Comparison of ENCODE assay signal across 14 cellular contexts in genomic region chr7:3042301-3042700, GRCh38. TPM values are rescaled to one million over a fixed set of nuclear protein-coding genes. Genes with fewer than 3 reads are reported as not detected.
DNase-seq lines count a peak whose midpoint lies in the region; ATAC-seq and TF ChIP-seq lines count a peak whose summit lies in the region.
"Had no signal": no experiment of that assay in that cellular context is flagged by ENCODE, and none has a peak within 500 bp of the region (broad histone marks: within the 10 kb centered on the region; RNA-seq: fewer than 3 reads in every experiment).

No MANE protein-coding gene starts in this region.

- H3K4me3 ChIP-seq in right cardiac atrium (ENCODE audit: low read length) = no peak overlapping the region
- peak overlapping the region; percentile 77; the same call in 1 of the 2 replicates for H3K4me3 ChIP-seq in iPS-20b (ENCODE audit: low read length)
- H3K4me3 ChIP-seq in esophagus squamous epithelium = no peak overlapping the region
- H3K4me3 ChIP-seq: adrenal gland had no signal

- H3K9me3 Mint-ChIP-seq in WTC11 = no peaks in the 10 kb centered on the region

- H3K4me1 Mint-ChIP-seq in WTC11 = peaks cover 17% of the 10 kb centered on the region

- H3K27ac ChIP-seq in right cardiac atrium (ENCODE audit: low read length) = no peak overlapping the region
- H3K27ac ChIP-seq in iPS-20b (ENCODE audit: low read length) = no peak overlapping the region
- no peak overlapping the region for H3K27ac ChIP-seq in esophagus squamous epithelium
- H3K27ac ChIP-seq: adrenal gland, WERI-Rb-1 had no signal

- no peak for ATAC-seq in right cardiac atrium
- ATAC-seq in WTC11 = no peak

- intact Hi-C loops in cardiac septum (cut with DNase I) (no loop called here), right cardiac atrium (cut with DNase I) (no loop called here), esophagus squamous epithelium (cut with DNase I) (no loop called here)

- H3K4me3 Mint-ChIP-seq in WTC11 = peak overlapping the region; percentile 77

- no peaks in the 10 kb centered on the region for H3K27me3 ChIP-seq in right cardiac atrium (ENCODE audit: control insufficient read depth, insufficient read depth)
- H3K27me3 ChIP-seq in iPS-20b (ENCODE audit: insufficient read depth, low read length) = no peaks in the 10 kb centered on the region
- H3K27me3 ChIP-seq in esophagus squamous epithelium = peaks cover 0 to 32% (median 0%) of the 10 kb centered on the region in 4 donors
- H3K27me3 ChIP-seq: BE2C had no signal

- peak; percentile 41 for DNase-seq in cardiac septum (ENCODE audit: low spot score)
- DNase-seq in right cardiac atrium = no peak
- DNase-seq in WTC11 (ENCODE audit: low spot score) = no peak
- DNase-seq in iPS-NIHi7 (ENCODE audit: extremely low spot score) = no peak
- DNase-seq in esophagus squamous epithelium (lab: John Stamatoyannopoulos, UW) = no peak
- no peak for DNase-seq in Ammon's horn (ENCODE audit: low spot score)
- no peak for DNase-seq in superior temporal gyrus (ENCODE audit: extremely low spot score)
- DNase-seq: adrenal gland, BE2C, foreskin melanocyte, NCI-H1417 treated with DMSO at 0.1 percent for 48 hours, NCI-H510A treated with DMSO at 0.1 percent for 48 hours, WERI-Rb-1 had no signal

- 89% methylated on average over 17 of the region's 17 CpGs for WGBS in right cardiac atrium
- WGBS in esophagus squamous epithelium, 2 donors = 76 to 91% methylated on average over 5 to 17 of the region's 17 CpGs

- H3K4me1 ChIP-seq in right cardiac atrium (ENCODE audit: control insufficient read depth, insufficient read depth, low read length) = no peaks in the 10 kb centered on the region
- H3K4me1 ChIP-seq in iPS-20b (ENCODE audit: insufficient read depth, low read length) = no peaks in the 10 kb centered on the region; the same call in 1 of the 2 replicates
- H3K4me1 ChIP-seq in esophagus squamous epithelium = peaks cover 0 to 13% (median 5%) of the 10 kb centered on the region in 3 donors
- H3K4me1 ChIP-seq: adrenal gland, BE2C had no signal

- H3K36me3 ChIP-seq in iPS-20b (ENCODE audit: insufficient read depth, low read depth, low read length) (no peaks in the 10 kb centered on the region), esophagus squamous epithelium (no peaks in the 10 kb centered on the region)
- H3K36me3 ChIP-seq: adrenal gland, BE2C, WERI-Rb-1 had no signal

- no peak for TF ChIP-seq POLR2A in esophagus squamous epithelium (IDR thresholded peaks at IDR 0.05)

- peaks cover 2% of the 10 kb centered on the region; the same call in 1 of the 2 replicates for H3K36me3 Mint-ChIP-seq in WTC11

- CTCF ChIA-PET in WTC11 (lab: Charles Lee) = no interaction called here

- no peak overlapping the region for H3K27ac Mint-ChIP-seq in WTC11

- H3K27me3 Mint-ChIP-seq in WTC11 (ENCODE audit: low read depth) = no peaks in the 10 kb centered on the region

- TF ChIP-seq CTCF in WTC11 (IDR thresholded peaks at IDR 0.05) (no peak), esophagus squamous epithelium (IDR thresholded peaks at IDR 0.05) (no peak)

- no peak overlapping the region for H3K9ac ChIP-seq in iPS-20b (ENCODE audit: low read depth, low read length)

- H3K9me3 ChIP-seq in right cardiac atrium (ENCODE audit: control insufficient read depth, low read length) (no peaks in the 10 kb centered on the region), iPS-20b (ENCODE audit: insufficient read depth, low read depth, low read length) (no peaks in the 10 kb centered on the region), esophagus squamous epithelium (no peaks in the 10 kb centered on the region)
- H3K9me3 ChIP-seq: adrenal gland, BE2C had no signal

- POLR2A ChIA-PET in WTC11 (lab: Charles Lee) = no interaction called here

TF ChIP-seq in WTC11, 78 proteins besides CTCF, POLR2A, EP300 and RAD21 (continues in another document):
- TF ChIP-seq ZNF425 (CRISPR knock-in tag; conservative IDR thresholded peaks at IDR 0.05) (no peak), NFYB (CRISPR knock-in tag; conservative IDR thresholded peaks at IDR 0.05; ENCODE audit: low read depth) (no peak), ZNF423 (CRISPR knock-in tag; IDR thresholded peaks at IDR 0.05) (no peak), TEAD4 (CRISPR knock-in tag; IDR thresholded peaks at IDR 0.05) (no peak), ZNF512 (CRISPR knock-in tag; IDR thresholded peaks at IDR 0.05; ENCODE audit: borderline replicate concordance) (no peak), STAT6 (CRISPR knock-in tag; conservative IDR thresholded peaks at IDR 0.05; ENCODE audit: low read depth) (no peak), ZNF219 (CRISPR knock-in tag; IDR thresholded peaks at IDR 0.05; ENCODE audit: borderline replicate concordance) (no peak), NFATC4 (CRISPR knock-in tag; IDR thresholded peaks at IDR 0.05) (no peak), EMX1 (CRISPR knock-in tag; IDR thresholded peaks at IDR 0.05) (no peak)

RNA-seq across cellular contexts. Expression of gene CARD11, which starts 1.4 kb away (rescaled TPM):
- total RNA-seq in cardiac septum = 0.32 TPM
- under 1 TPM; 0.22 to 0.96 (median 0.58) TPM for total RNA-seq in right cardiac atrium
- polyA plus RNA-seq in right cardiac atrium = 0.16 TPM
- 34.6 to 40.8 TPM (median 35.5 TPM) in 3 replicates for total RNA-seq in WTC11 (2021)
- total RNA-seq in esophagus squamous epithelium = 1 to 10 TPM in 3 of 4 donors, under 1 TPM in 1; 0.92 to 2.6 (median 1.6) TPM
